Comparison of ENCODE assay signal across 18 cellular contexts in the genomic region with DNA sequence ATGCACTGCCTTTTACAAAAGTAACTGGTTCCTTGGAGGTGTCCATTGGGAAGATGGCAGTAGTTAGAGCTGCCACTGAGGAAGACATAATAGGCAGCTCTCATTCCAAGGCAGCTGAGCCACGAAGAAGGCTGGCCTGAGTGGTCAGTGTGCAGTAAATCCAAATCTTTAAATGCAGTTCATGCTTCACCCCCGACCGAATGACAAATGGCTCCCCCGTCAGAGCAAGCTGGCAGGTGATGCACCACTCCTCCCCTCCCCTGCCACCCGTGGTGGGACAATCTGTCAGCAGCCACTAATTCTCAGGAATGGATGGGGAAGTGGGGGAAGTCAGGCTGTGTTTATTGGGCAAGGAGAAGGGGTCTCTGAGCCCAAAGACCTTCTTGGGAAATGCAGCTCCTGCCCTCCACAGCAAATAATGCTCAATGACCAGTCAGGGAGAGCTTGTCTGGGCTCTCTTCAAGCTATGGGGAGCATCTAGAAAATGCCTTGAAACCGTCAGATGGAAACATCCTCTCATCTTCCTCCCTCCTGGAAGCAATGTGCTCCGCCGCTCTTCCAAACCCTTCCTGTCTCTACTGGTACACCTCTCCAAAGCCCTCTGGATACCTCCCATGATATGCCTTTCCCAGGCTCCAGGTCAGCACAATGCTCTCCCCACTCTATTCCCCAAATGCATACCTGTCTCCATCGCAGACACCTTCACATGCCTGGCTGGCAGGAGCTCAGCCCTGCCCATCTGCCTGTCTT.
"Had no signal": no experiment of that assay in that cellular context is flagged by ENCODE, and none has a peak within 500 bp of the region (broad histone marks: within the 10 kb centered on the region; RNA-seq: fewer than 3 reads in every experiment).

No MANE protein-coding gene starts in this region.

- H3K4me3 Mint-ChIP-seq: natural killer cell treated with Interleukin-12 subunit alpha and Interleukin-12 subunit beta and Interleukin-15 and Interleukin-18, amount 100 ng/mL, for 72 hours had no signal

- H3K9me3 Mint-ChIP-seq: immature natural killer cell; natural killer cell treated with Interleukin-12 subunit alpha and Interleukin-12 subunit beta and Interleukin-15 and Interleukin-18, amount 100 ng/mL, for 72 hours had no signal

- H3K36me3 Mint-ChIP-seq: natural killer cell treated with Interleukin-12 subunit alpha and Interleukin-12 subunit beta and Interleukin-15 and Interleukin-18, amount 100 ng/mL, for 72 hours had no signal

- H3K27ac ChIP-seq: coronary artery, foreskin keratinocyte, testis, VCaP had no signal

- H3K4me3 ChIP-seq: coronary artery, lung, mucosa of descending colon, testis had no signal

- DNase-seq: activated CD4-positive, alpha-beta T cell treated with anti-CD3 and anti-CD28 coated beads for 4 hours; activated CD8-positive, alpha-beta memory T cell treated with anti-CD3 and anti-CD28 coated beads for 24 hours; activated effector memory CD4-positive, alpha-beta T cell treated with anti-CD3 and anti-CD28 coated beads, Interleukin-2, amount 50 U/mL, for 16 hours; activated T-cell treated with anti-CD3 and anti-CD28 coated beads, Interleukin-2, amount 50 U/mL, for 1 hour; effector CD4-positive, alpha-beta T cell; foreskin keratinocyte; immature natural killer cell; left colon; mucosa of descending colon; stimulated activated CD4-positive, alpha-beta T cell treated with anti-CD3 and anti-CD28 coated beads, Interleukin-2, amount 100 ng/mL, for 24 hours; stimulated activated naive CD4-positive, alpha-beta T cell treated with Interleukin-2 at 50 U/mL for 16 hours; T1000; testis had no signal

- H3K27me3 ChIP-seq: foreskin keratinocyte, testis had no signal

- ATAC-seq: foreskin keratinocyte; left colon; mucosa of descending colon; natural killer cell treated with Interleukin-12 subunit alpha and Interleukin-12 subunit beta and Interleukin-15 and Interleukin-18, amount 100 ng/mL, for 72 hours; sciatic nerve had no signal

- H3K4me1 ChIP-seq: testis had no signal
